ENCODE assay signal across 1 cellular context in genomic region chr13:99265823-99266426, GRCh38.
A peak's percentile ranks its signal among the peaks of the same experiment; 100 is the strongest.
TF ChIP-seq lines count a peak whose summit lies in the region.

No MANE protein-coding gene starts in this region.

TF ChIP-seq in GM12878, 131 proteins besides CTCF, POLR2A, EP300 and RAD21:
- no peak for TF ChIP-seq SRF (IDR thresholded peaks at IDR 0.05; ENCODE audit: low read depth in 2 of 2, low read length in 2 of 2)
- no peak for TF ChIP-seq HCFC1 (IDR thresholded peaks at IDR 0.05; ENCODE audit: low read length)
- TF ChIP-seq TCF3 (IDR thresholded peaks at IDR 0.05; ENCODE audit: borderline replicate concordance, insufficient read depth, low read depth, low read length), result no peak
- no peak for TF ChIP-seq TCF7 (IDR thresholded peaks at IDR 0.05; ENCODE audit: borderline replicate concordance)
- TF ChIP-seq ZNF384 (IDR thresholded peaks at IDR 0.05; ENCODE audit: borderline replicate concordance, low read depth, low read length), result no peak
- no peak for TF ChIP-seq CUX1 (IDR thresholded peaks at IDR 0.05; ENCODE audit: insufficient replicate concordance, low read depth, low read length)
- TF ChIP-seq USF2 (IDR thresholded peaks at IDR 0.05; ENCODE audit: borderline replicate concordance, low read depth, low read length), result no peak
- no peak for TF ChIP-seq NFIC (IDR thresholded peaks at IDR 0.05; ENCODE audit: low read depth, low read length)
- TF ChIP-seq SMC3 (IDR thresholded peaks at IDR 0.05; ENCODE audit: borderline replicate concordance, low read length), result peak; percentile 91
- no peak for TF ChIP-seq GATAD2B (conservative IDR thresholded peaks at IDR 0.05; ENCODE audit: low read depth)
- TF ChIP-seq TCF12 (IDR thresholded peaks at IDR 0.05; ENCODE audit: low read depth, low read length), result no peak
- no peak for TF ChIP-seq ATF2 (IDR thresholded peaks at IDR 0.05; ENCODE audit: low read length)
- TF ChIP-seq ZNF592 (IDR thresholded peaks at IDR 0.05), result peak; percentile 64; the same call in 1 of the 2 replicates
- TF ChIP-seq RAD51 (IDR thresholded peaks at IDR 0.05), result no peak
- no peak for TF ChIP-seq SMARCA5 (IDR thresholded peaks at IDR 0.05)
- no peak for TF ChIP-seq PRDM15 (CRISPR knock-in tag; IDR thresholded peaks at IDR 0.05)
- TF ChIP-seq BCL3 (IDR thresholded peaks at IDR 0.05; ENCODE audit: borderline replicate concordance, insufficient read depth, low read depth, low read length, poor library complexity, severe bottlenecking), result no peak
- no peak for TF ChIP-seq SIN3A (IDR thresholded peaks at IDR 0.05; ENCODE audit: low read depth, low read length)
